In the genomic region with DNA sequence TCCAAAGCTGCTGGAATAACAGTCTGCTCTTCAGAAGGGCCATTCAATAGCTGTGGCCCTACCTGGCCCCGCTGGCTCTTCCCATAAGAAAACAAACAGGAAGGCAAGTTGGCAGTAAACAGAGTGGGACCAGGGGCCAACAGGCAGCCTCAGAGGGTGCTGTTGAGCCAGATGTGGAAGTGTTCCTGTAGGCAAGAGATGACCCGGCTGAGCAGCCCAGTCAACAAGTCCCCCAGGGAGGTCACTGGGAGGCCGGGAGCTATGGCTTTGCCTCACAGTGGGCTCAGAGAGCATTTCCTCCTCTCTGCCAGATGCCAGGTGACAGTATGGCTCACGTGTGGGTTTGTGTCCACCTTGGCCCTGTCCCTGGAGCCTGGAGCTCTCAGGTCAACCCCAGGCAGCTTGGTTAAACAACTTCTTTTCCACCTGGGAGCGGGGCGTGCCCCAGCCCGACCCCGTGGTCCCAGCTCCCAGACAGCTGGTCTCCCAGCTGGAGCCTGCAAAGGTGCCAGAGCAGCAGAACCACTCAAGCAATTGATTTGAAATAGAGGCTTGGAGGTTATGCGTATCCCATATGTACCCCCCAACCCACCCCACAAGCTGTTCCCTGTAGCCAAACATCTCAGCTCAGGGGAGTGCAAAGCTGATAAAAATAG, we compare ENCODE assay signal across 19 cellular contexts. TPM values are rescaled to one million over a fixed set of nuclear protein-coding genes. Genes with fewer than 3 reads are reported as not detected.
DNase-seq lines count a peak whose midpoint lies in the region; ATAC-seq, FAIRE-seq and TF ChIP-seq lines count a peak whose summit lies in the region.
"Had no signal": no experiment of that assay in that cellular context is flagged by ENCODE, and none has a peak within 500 bp of the region (broad histone marks: within the 10 kb centered on the region; RNA-seq: fewer than 3 reads in every experiment).

No MANE protein-coding gene starts in this region.

- H3K18ac ChIP-seq in H1 (ENCODE audit: extremely low read depth, low read length), result no peak overlapping the region

- no peak overlapping the region for H3K56ac ChIP-seq in H1 (replicated peaks; ENCODE audit: insufficient read length, low read depth, low read length)

- no peaks in the 10 kb centered on the region for H3K79me2 ChIP-seq in H1 (ENCODE audit: control insufficient read depth in 1 of 2, insufficient read depth in 2 of 2, low read length in 2 of 2)

- H3K36me3 ChIP-seq in left ventricle myocardium inferior (no peaks in the 10 kb centered on the region), H1 (ENCODE audit: control insufficient read depth in 2 of 4, insufficient read depth in 4 of 4, low read length in 3 of 4) (no peaks in the 10 kb centered on the region), lower lobe of right lung (no peaks in the 10 kb centered on the region)

- H3K4me3 Mint-ChIP-seq in CD4-positive, alpha-beta T cell, result no peak overlapping the region
- H3K4me3 Mint-ChIP-seq: CD8-positive, alpha-beta memory T cell; T-cell had no signal

- peaks cover 2% of the 10 kb centered on the region for H3K9me3 Mint-ChIP-seq in CD4-positive, alpha-beta T cell
- H3K9me3 Mint-ChIP-seq: T-cell had no signal

- H4K91ac ChIP-seq in H1 (replicated peaks; ENCODE audit: insufficient read length, low read length), result no peak overlapping the region

- no peak overlapping the region for H4K5ac ChIP-seq in H1 (ENCODE audit: insufficient read length, low read depth, low read length)

- TF ChIP-seq POLR2A in H1 (IDR thresholded peaks at IDR 0.05; ENCODE audit: control extremely low read depth in 1 of 2, low read depth in 2 of 2, low read length in 2 of 2), result no peak

- H4K20me1 ChIP-seq in H1 (replicated peaks in 1 of 2; ENCODE audit: control insufficient read depth in 1 of 2, insufficient read depth in 2 of 2, low read length in 2 of 2), result no peaks in the 10 kb centered on the region

- no peak overlapping the region for H3K27ac Mint-ChIP-seq in CD4-positive, alpha-beta T cell
- H3K27ac Mint-ChIP-seq: CD8-positive, alpha-beta memory T cell; T-cell had no signal

- H3K27me3 ChIP-seq in left ventricle myocardium inferior (ENCODE audit: low read depth) (peaks cover 26% of the 10 kb centered on the region), H1 (replicated peaks in 1 of 4; ENCODE audit: control insufficient read depth in 3 of 4, extremely low read depth in 1 of 4, insufficient read depth in 3 of 4, low read length in 3 of 4) (no peaks in the 10 kb centered on the region), lower lobe of right lung (ENCODE audit: low read depth) (peaks cover 8% of the 10 kb centered on the region)
- H3K27me3 ChIP-seq in CD4-positive, alpha-beta T cell (ENCODE audit: control insufficient read depth, insufficient read depth, low read length), result peaks cover 12% of the 10 kb centered on the region

- POLR2A ChIA-PET in H1 (lab: Charles Lee; ENCODE audit: partially characterized antibody), result no interaction called here
- POLR2A ChIA-PET in CD4-positive, alpha-beta T cell (lab: Charles Lee), result no interaction called here

- H3K36me3 Mint-ChIP-seq in CD4-positive, alpha-beta T cell (ENCODE audit: low read depth), result no peaks in the 10 kb centered on the region
- H3K36me3 Mint-ChIP-seq: T-cell had no signal

- intact Hi-C loops in left ventricle myocardium superior (cut with micrococcal nuclease), result no loop called here
- intact Hi-C loops in left ventricle myocardium inferior (cut with micrococcal nuclease), result no loop called here
- intact Hi-C loops in CD4-positive, alpha-beta T cell (cut with DNase I, micrococcal nuclease), result no loop called here
- intact Hi-C loops in lower lobe of right lung (cut with DNase I), result no loop called here

- H3K79me1 ChIP-seq in H1 (ENCODE audit: low read depth, low read length), result no peaks in the 10 kb centered on the region

- H2BK12ac ChIP-seq in H1 (ENCODE audit: low read depth, low read length), result no peak overlapping the region; the same call in 1 of the 2 replicates

- H2BK20ac ChIP-seq in H1 (ENCODE audit: low read length), result no peak overlapping the region

- FAIRE-seq in H1 (lab: Jason Lieb, UNC), result no peak

- H3K4me2 ChIP-seq in H1 (ENCODE audit: insufficient read depth in 1 of 2, low read depth in 2 of 2, low read length in 2 of 2), result no peak overlapping the region

- H3K27ac ChIP-seq in left ventricle myocardium inferior (replicated peaks), result no peak overlapping the region
- H3K27ac ChIP-seq in H1 (ENCODE audit: low read depth, low read length), result no peak overlapping the region
- no peak overlapping the region for H3K27ac ChIP-seq in CD4-positive, alpha-beta T cell (ENCODE audit: low read depth, low read length)
- H3K27ac ChIP-seq in lower lobe of right lung, result no peak overlapping the region
- H3K27ac ChIP-seq: RWPE1 had no signal

- H2BK15ac ChIP-seq in H1 (ENCODE audit: low read length), result 0 out of 2 replicates have a peak overlapping the region, but pooled peaks have one; percentile 25

- no peak overlapping the region for H3K4me3 ChIP-seq in left ventricle myocardium inferior
- H3K4me3 ChIP-seq in H1 (ENCODE audit: extremely low read depth in 1 of 4, insufficient read depth in 2 of 4, low read depth in 3 of 4, low read length in 4 of 4), result no peak overlapping the region
- H3K4me3 ChIP-seq in lower lobe of right lung, result no peak overlapping the region

- no peak overlapping the region for H2BK120ac ChIP-seq in H1 (replicated peaks; ENCODE audit: low read depth, low read length)

- ATAC-seq in left ventricle myocardium superior (peak; percentile 48), lower lobe of right lung (no peak)
- ATAC-seq in CD4-positive, alpha-beta T cell (ENCODE audit: poor library complexity), result no peak
- ATAC-seq: HCT116, T-cell had no signal

- no peaks in the 10 kb centered on the region for H3K9me3 ChIP-seq in left ventricle myocardium inferior (replicated peaks)
- no peaks in the 10 kb centered on the region for H3K9me3 ChIP-seq in H1 (ENCODE audit: insufficient read depth in 2 of 2, low read depth in 1 of 2, low read length in 1 of 2)
- H3K9me3 ChIP-seq in CD4-positive, alpha-beta T cell (ENCODE audit: control insufficient read depth, low read length), result no peaks in the 10 kb centered on the region
- H3K9me3 ChIP-seq in lower lobe of right lung, result no peaks in the 10 kb centered on the region

- no peaks in the 10 kb centered on the region for H3K4me1 Mint-ChIP-seq in CD4-positive, alpha-beta T cell (ENCODE audit: low read depth)
- H3K4me1 Mint-ChIP-seq: CD8-positive, alpha-beta memory T cell; T-cell had no signal

- H3K27me3 Mint-ChIP-seq in CD4-positive, alpha-beta T cell, result peaks cover 76% of the 10 kb centered on the region

- no peak overlapping the region for H2AFZ ChIP-seq in H1 (ENCODE audit: low read length)

- H3K4me1 ChIP-seq in left ventricle myocardium inferior, result peaks cover 18% of the 10 kb centered on the region
- peaks cover 0 to 5% (median 1%) of the 10 kb centered on the region in 4 experiments; a peak in 4 of 7 replicates for H3K4me1 ChIP-seq in H1 (replicated peaks in 1 of 4; ENCODE audit: control insufficient read depth in 3 of 4, insufficient read depth in 4 of 4, low read length in 3 of 4)
- no peaks in the 10 kb centered on the region for H3K4me1 ChIP-seq in lower lobe of right lung

- 85% methylated on average over 8 of the region's 9 CpGs; no CpG with 5 or more reads in 1 of the 2 experiments for WGBS in H1 (ENCODE audit: extremely low coverage in 1 of 2, insufficient coverage in 1 of 2, insufficient read length in 1 of 2, insufficient replicate concordance in 2 of 2, low coverage in 1 of 2, low lambda C conversion rate in 2 of 2, missing lambda C conversion rate in 1 of 2), 2 experiments

- DNase-seq in left ventricle myocardium superior (no peak), left ventricle myocardium inferior (no peak), NCI-H1694 (lab: John Stamatoyannopoulos, UW) (peak; percentile 85), H1 (ENCODE audit: low read depth in 1 of 2, low spot score in 2 of 2) (no peak), lower lobe of right lung (no peak)
- DNase-seq in activated naive CD4-positive, alpha-beta T cell (lab: John Stamatoyannopoulos, UW), result no peak
- DNase-seq in CD4-positive, alpha-beta T cell, result no peak
- DNase-seq: ACHN; CD8-positive, alpha-beta memory T cell; DMS153; EL; IMR-90; NCI-H1436; NCI-H2107; NK-92 treated with Interleukin-12 subunit alpha and Interleukin-12 subunit beta, amount 100 ng/mL, for 24 hours; OCI-M1; T-cell had no signal

- H2BK5ac ChIP-seq in H1 (ENCODE audit: low read depth, low read length), result no peak overlapping the region

- H3K4ac ChIP-seq in H1 (replicated peaks; ENCODE audit: insufficient read length, low read depth, low read length), result no peak overlapping the region

- H3K23ac ChIP-seq in H1 (ENCODE audit: insufficient read length), result no peak overlapping the region

- no peak for TF ChIP-seq EP300 in H1 (IDR thresholded peaks at IDR 0.05; ENCODE audit: borderline replicate concordance in 1 of 2, low read depth in 2 of 2, low read length in 2 of 2)

- no peak overlapping the region for H3K9ac ChIP-seq in H1 (replicated peaks in 1 of 4; ENCODE audit: extremely low read depth in 1 of 4, low read depth in 3 of 4, low read length in 3 of 4)

- H2AK5ac ChIP-seq in H1 (ENCODE audit: low read depth, low read length), result no peak overlapping the region

- TF ChIP-seq CTCF in left ventricle myocardium inferior (IDR thresholded peaks at IDR 0.05; ENCODE audit: borderline replicate concordance) (no peak), H1 (IDR thresholded peaks at IDR 0.05; ENCODE audit: control extremely low read depth in 1 of 3, insufficient read depth in 1 of 3, low read depth in 1 of 3, low read length in 3 of 3) (no peak), lower lobe of right lung (IDR thresholded peaks at IDR 0.05) (no peak)
- no peak for TF ChIP-seq CTCF in CD4-positive, alpha-beta T cell (IDR thresholded peaks at IDR 0.05)

- no peak for TF ChIP-seq RAD21 in H1 (IDR thresholded peaks at IDR 0.05 in 1 of 2, conservative IDR thresholded peaks at IDR 0.05 in 1 of 2; ENCODE audit: low read depth in 2 of 2, low read length in 2 of 2)

- H4K8ac ChIP-seq in H1 (ENCODE audit: extremely low read depth, insufficient read depth, low read length), result no peak overlapping the region

- H3K23me2 ChIP-seq in H1 (ENCODE audit: low read depth, low read length), result no peaks in the 10 kb centered on the region

- CTCF ChIA-PET in H1 (lab: Charles Lee; ENCODE audit: partially characterized antibody), result interaction anchor here (0.5 to 2.8 kb wide), 13 partner anchors 8 to 1122 kb away, joined by 3 to 20 read pairs (median 4); no protein-coding TSS in a partner anchor
- CTCF ChIA-PET in CD4-positive, alpha-beta T cell (lab: Charles Lee), result no interaction called here

- H3K14ac ChIP-seq in H1 (ENCODE audit: insufficient read length), result no peak overlapping the region

RNA-seq across cellular contexts. Expression of gene LOXL4, which starts 33.8 kb away (rescaled TPM):
- 0.47 TPM for total RNA-seq in left ventricle myocardium superior
- 1.4 TPM for total RNA-seq in left ventricle myocardium inferior
- total RNA-seq in H1 (2021; fragmentation: NEBNext Ultra II Directional; extraction: Animal tissue kit (Norgen Biotek cat#: 25700)), result 0.13 and 0.42 TPM in 2 replicates
- 0.27 and 0.42 TPM in 2 replicates for polyA plus RNA-seq in H1 (2011; rRNA removed)
- 0.31 TPM for polyA plus RNA-seq in H1 (2011; cell fraction: cytosol; rRNA removed)
- 0.90 TPM for polyA plus RNA-seq in H1 (2011; cell fraction: nucleus; rRNA removed)
- polyA plus RNA-seq in H1 (2012, experiment 1 of 2), result 0.23 to 0.35 TPM (median 0.30 TPM) in 4 replicates
- 0.14 TPM for polyA plus RNA-seq in H1 (2012, experiment 2 of 2)
- 0.30 TPM for polyA plus RNA-seq in H1 (2013, experiment 1 of 2)
- 0.22 TPM for polyA plus RNA-seq in H1 (2013, experiment 2 of 2)
- 0.28 and 0.39 TPM in 2 replicates for polyA minus RNA-seq in H1 (2011; rRNA and poly(A)+ RNA removed)
- not detected for polyA minus RNA-seq in H1 (2011; cell fraction: cytosol; rRNA and poly(A)+ RNA removed)
- polyA minus RNA-seq in H1 (2011; cell fraction: nucleus; rRNA and poly(A)+ RNA removed), result not detected
- total RNA-seq in CD4-positive, alpha-beta T cell, result not detected
- 4.5 TPM for total RNA-seq in lower lobe of right lung
- total RNA-seq: CD8-positive, alpha-beta memory T cell had no signal
